ENCODE assay signal across 28 cellular contexts in genomic region chr10:22368402-22368801, GRCh38. TPM values are rescaled to one million over a fixed set of nuclear protein-coding genes. Genes with fewer than 3 reads are reported as not detected.
"Had no signal": no experiment of that assay in that cellular context is flagged by ENCODE, and none has a peak within 500 bp of the region (broad histone marks: within the 10 kb centered on the region; RNA-seq: fewer than 3 reads in every experiment).

No MANE protein-coding gene starts in this region.

- H3K9me3 ChIP-seq: left lung, lower lobe of right lung, neutrophil, ovary, right atrium auricular region, stomach, testis, thyroid gland, transverse colon, uterus had no signal

- H3K4me2 ChIP-seq: neural progenitor cell had no signal

- H3K4me3 ChIP-seq: left lung, lower lobe of right lung, neural progenitor cell, ovary, right atrium auricular region, skin epidermis, stomach, testis, thyroid gland, transverse colon, uterus had no signal

- H3K27ac ChIP-seq: left lung, lower lobe of right lung, neural progenitor cell, neutrophil, ovary, right atrium auricular region, skin epidermis, stomach, testis, thyroid gland, transverse colon, uterus had no signal

- H3K9ac ChIP-seq: neural progenitor cell had no signal

- DNase-seq: hypothalamus; immature natural killer cell; kidney; left colon; left lung; lower lobe of right lung; mammary epithelial cell; mesenchymal stem cell; naive thymus-derived CD8-positive, alpha-beta T cell; occipital lobe; ovary; stimulated activated CD4-positive, alpha-beta T cell treated with anti-CD3 and anti-CD28 coated beads, Interleukin-12 subunit alpha, Interleukin-12 subunit beta, amount 100 ng/mL, for 4 hours; stimulated activated CD4-positive, alpha-beta T cell treated with anti-CD3 and anti-CD28 coated beads, Interleukin-15, amount 100 ng/mL, for 24 hours; stimulated activated CD4-positive, alpha-beta T cell treated with anti-CD3 and anti-CD28 coated beads, Interleukin-2, amount 100 ng/mL, for 24 hours; stimulated activated CD4-positive, alpha-beta T cell treated with anti-CD3 and anti-CD28 coated beads, Interleukin-4, amount 100 ng/mL, for 1 hour; stimulated activated naive B cell treated with anti-CD40 and anti-IgM and Interleukin-4, amounts not matched to agents 10 μg/mL and 1 μg/mL and 100 μg/mL, for 72 hours; stimulated activated naive CD8-positive, alpha-beta T cell treated with anti-CD3 and anti-CD28 coated beads, Interleukin-15, Interleukin-2, amounts not matched to agents 100 U/mL and 50 U/mL, for 24 hours; stomach; testis; thyroid gland; transverse colon; uterus had no signal

- ATAC-seq: left colon; left lung; lower lobe of right lung; naive thymus-derived CD8-positive, alpha-beta T cell; sciatic nerve; stimulated activated naive B cell treated with anti-CD40 and anti-IgM and Interleukin-4, amounts not matched to agents 10 μg/mL and 1 μg/mL and 100 μg/mL, for 72 hours; stimulated activated naive CD8-positive, alpha-beta T cell treated with anti-CD3 and anti-CD28 coated beads, Interleukin-15, Interleukin-2, amounts not matched to agents 100 U/mL and 50 U/mL, for 24 hours had no signal

- H3K27me3 ChIP-seq: neural progenitor cell, neutrophil, ovary, right atrium auricular region, stomach, testis, thyroid gland, transverse colon had no signal

- H3K36me3 ChIP-seq: left lung, lower lobe of right lung, neural progenitor cell, neutrophil, ovary, right atrium auricular region, stomach, thyroid gland, transverse colon, uterus had no signal

- H3K4me1 ChIP-seq: lower lobe of right lung, right atrium auricular region, stomach, thyroid gland, transverse colon, uterus had no signal

RNA-seq across cellular contexts. Expression of gene SPAG6, which starts 23.1 kb away (rescaled TPM):
- total RNA-seq: left colon; mammary epithelial cell; naive thymus-derived CD8-positive, alpha-beta T cell; pulmonary artery endothelial cell; right atrium auricular region; stomach; transverse colon had no signal
